15 cellular contexts compared by ENCODE assay signal in genomic region chr3:13106308-13106970, GRCh38. TPM values are rescaled to one million over a fixed set of nuclear protein-coding genes. Genes with fewer than 3 reads are reported as not detected.
A peak's percentile ranks its signal among the peaks of the same experiment; 100 is the strongest.
DNase-seq lines count a peak whose midpoint lies in the region; ATAC-seq, FAIRE-seq and TF ChIP-seq lines count a peak whose summit lies in the region.
"Had no signal": no experiment of that assay in that cellular context is flagged by ENCODE, and none has a peak within 500 bp of the region (broad histone marks: within the 10 kb centered on the region; RNA-seq: fewer than 3 reads in every experiment).

No MANE protein-coding gene starts in this region.

- H3K27ac Mint-ChIP-seq in activated T-cell treated with anti-CD3 and anti-CD28 coated beads, Interleukin-2, amount 50 U/mL, for 72 hours, result no peak overlapping the region
- H3K27ac Mint-ChIP-seq: activated naive CD4-positive, alpha-beta T cell treated with anti-CD3 and anti-CD28 coated beads, Interleukin-2, amount 50 U/mL, for 24 hours had no signal

- no peak for TF ChIP-seq POLR2A in HepG2 (IDR thresholded peaks at IDR 0.05; ENCODE audit: insufficient read depth in 1 of 2, low read depth in 2 of 2, low read length in 2 of 2)

- no peaks in the 10 kb centered on the region for H3K9me3 Mint-ChIP-seq in activated T-cell treated with anti-CD3 and anti-CD28 coated beads, Interleukin-2, amount 50 U/mL, for 72 hours
- H3K9me3 Mint-ChIP-seq: activated naive CD4-positive, alpha-beta T cell treated with anti-CD3 and anti-CD28 coated beads, Interleukin-2, amount 50 U/mL, for 24 hours had no signal

- no peak for TF ChIP-seq RAD21 in HepG2 (CRISPR knock-in tag; IDR thresholded peaks at IDR 0.05)

- H3K36me3 Mint-ChIP-seq in activated T-cell treated with anti-CD3 and anti-CD28 coated beads, Interleukin-2, amount 50 U/mL, for 72 hours (ENCODE audit: insufficient read depth in 2 of 2), result no peaks in the 10 kb centered on the region
- H3K36me3 Mint-ChIP-seq: activated naive CD4-positive, alpha-beta T cell treated with anti-CD3 and anti-CD28 coated beads, Interleukin-2, amount 50 U/mL, for 24 hours had no signal

- no peak overlapping the region for H3K4me3 Mint-ChIP-seq in activated T-cell treated with anti-CD3 and anti-CD28 coated beads, Interleukin-2, amount 50 U/mL, for 72 hours
- H3K4me3 Mint-ChIP-seq: activated naive CD4-positive, alpha-beta T cell treated with anti-CD3 and anti-CD28 coated beads, Interleukin-2, amount 50 U/mL, for 24 hours had no signal

- POLR2A ChIA-PET in BJ (lab: Charles Lee) (no interaction called here), HepG2 (lab: Yijun Ruan, JAX) (interaction anchor here (1.8 kb wide), 1 partner anchor 83 kb away, joined by 5 read pairs; no protein-coding TSS in a partner anchor)

- no peak overlapping the region for H3K27ac ChIP-seq in HepG2 (ENCODE audit: extremely low read length, insufficient read depth, low read length)
- H3K27ac ChIP-seq: thoracic aorta had no signal

- CTCF ChIA-PET in BJ (lab: Yijun Ruan, JAX), result interaction anchor here (1.2 to 1.4 kb wide), 2 partner anchors 15 to 26 kb away, joined by 3 to 5 read pairs; no protein-coding TSS in a partner anchor
- CTCF ChIA-PET in HepG2 (lab: Yijun Ruan, JAX; ENCODE audit: low intra/inter-chr PET ratio, low total read pairs), result no interaction called here

- peak; percentile 8 for DNase-seq in BJ (ENCODE audit: low read depth)
- peak; percentile 16 for DNase-seq in ELR (ENCODE audit: low read depth)
- DNase-seq in SHP77 (lab: John Stamatoyannopoulos, UW), result peak; percentile 25 to 30
- DNase-seq in HepG2 (ENCODE audit: low spot score), result peak; percentile 40
- no peak for DNase-seq in NCI-H2171 (lab: John Stamatoyannopoulos, UW)
- DNase-seq in activated T-cell treated with anti-CD3 and anti-CD28 coated beads, Interleukin-2, amount 50 U/mL, for 72 hours, result no peak
- DNase-seq in OCI-M2 (lab: John Stamatoyannopoulos, UW; ENCODE audit: unreplicated experiment), result no peak
- DNase-seq: caudate nucleus, NCI-H1417, NCI-H526 had no signal

- H3K36me3 ChIP-seq in BJ (ENCODE audit: control insufficient read depth, insufficient read depth, low read length) (no peaks in the 10 kb centered on the region), HepG2 (replicated peaks in 1 of 2; ENCODE audit: control insufficient read depth in 1 of 2, insufficient read depth in 2 of 2, low read length in 2 of 2) (0 out of 5 replicates have a peak, but pooled peaks cover 0 to 1% of the 10 kb centered on the region in 2 experiments)
- H3K36me3 ChIP-seq: thoracic aorta had no signal

- no peaks in the 10 kb centered on the region for H3K27me3 Mint-ChIP-seq in activated T-cell treated with anti-CD3 and anti-CD28 coated beads, Interleukin-2, amount 50 U/mL, for 72 hours (ENCODE audit: low read depth)
- H3K27me3 Mint-ChIP-seq: activated naive CD4-positive, alpha-beta T cell treated with anti-CD3 and anti-CD28 coated beads, Interleukin-2, amount 50 U/mL, for 24 hours had no signal

- no peak for FAIRE-seq in HepG2 (lab: Jason Lieb, UNC)
- FAIRE-seq: endometrium, keratinocyte had no signal

- no peak overlapping the region for H2AFZ ChIP-seq in HepG2 (ENCODE audit: low read length)

- no TSS peak for BruUV-seq in HepG2 (replicated peaks; lab: Mats Ljungman, UMichigan)

- H3K4me1 ChIP-seq in HepG2 (ENCODE audit: insufficient read depth, low read length), result peaks cover 23% of the 10 kb centered on the region

- no peak overlapping the region for H3K4me2 ChIP-seq in HepG2 (ENCODE audit: low read depth, low read length)

- TF ChIP-seq CTCF in BJ (IDR thresholded peaks at IDR 0.05; ENCODE audit: insufficient read depth, low read depth, low read length), result no peak
- no peak for TF ChIP-seq CTCF in HepG2 (CRISPR knock-in tag; IDR thresholded peaks at IDR 0.05)

- no peak overlapping the region for H3K4me3 ChIP-seq in BJ (ENCODE audit: low read depth, low read length)
- H3K4me3 ChIP-seq in HepG2 (replicated peaks in 1 of 3; ENCODE audit: insufficient read depth in 1 of 3, low read depth in 2 of 3, low read length in 3 of 3), result no peak overlapping the region
- H3K4me3 ChIP-seq: thoracic aorta had no signal

- H4K20me1 ChIP-seq in HepG2 (ENCODE audit: insufficient read depth, low read length), result peaks cover 7% of the 10 kb centered on the region; the same call in 1 of the 2 replicates

- no peak; the same call in 2 of the 3 replicates for ATAC-seq in HepG2
- no peak for ATAC-seq in HG02763 (IDR thresholded peaks at IDR 0.05; ENCODE audit: unreplicated experiment)
- ATAC-seq in activated T-cell treated with anti-CD3 and anti-CD28 coated beads, Interleukin-2, amount 50 U/mL, for 72 hours (replicated peaks in 1 of 2), result no peak

- TF ChIP-seq EP300 in HepG2 (IDR thresholded peaks at IDR 0.05; ENCODE audit: low read depth in 2 of 2, low read length in 2 of 2), result no peak
- 0 out of 2 replicates have a peak, but pooled peaks have one; percentile 29 for TF ChIP-seq EP300 in HepG2 (CRISPR knock-in tag; IDR thresholded peaks at IDR 0.05; ENCODE audit: borderline replicate concordance)

- H3K79me2 ChIP-seq in HepG2 (ENCODE audit: insufficient read depth, low read length), result no peaks in the 10 kb centered on the region

- 68% methylated on average over 6 of the region's 6 CpGs for WGBS in HepG2 (ENCODE audit: low lambda C conversion rate)

- H3K9ac ChIP-seq in HepG2 (ENCODE audit: insufficient read depth, low read depth, low read length), result no peak overlapping the region

- in situ Hi-C loops in HepG2 (cut with HindIII; ENCODE audit: extremely low pct_ligation_motif_present, low pct_unique_long_range_greater_than_20kb), result no loop called here

- no peaks in the 10 kb centered on the region for H3K9me3 ChIP-seq in HepG2 (ENCODE audit: low read length)
- H3K9me3 ChIP-seq: thoracic aorta had no signal

- intact Hi-C loops in HepG2 (cut with micrococcal nuclease; ENCODE audit: unreplicated experiment), result no loop called here

- peaks cover 11% of the 10 kb centered on the region for H3K4me1 Mint-ChIP-seq in activated T-cell treated with anti-CD3 and anti-CD28 coated beads, Interleukin-2, amount 50 U/mL, for 72 hours (ENCODE audit: low read depth)

- H3K27me3 ChIP-seq in BJ (ENCODE audit: control insufficient read depth, insufficient read depth, low read length) (peaks cover 5% of the 10 kb centered on the region; the same call in 1 of the 2 replicates), HepG2 (ENCODE audit: control insufficient read depth in 1 of 2, insufficient read depth in 2 of 2, low read length in 2 of 2) (no peaks in the 10 kb centered on the region)

TF ChIP-seq in HepG2, 621 proteins besides CTCF, POLR2A, EP300 and RAD21 (continues in another document):
- TF ChIP-seq CEBPZ (IDR thresholded peaks at IDR 0.05; ENCODE audit: low read length), result no peak

RNA-seq across cellular contexts. Expression of gene IQSEC1, which starts 33.2 kb away (rescaled TPM):
- polyA plus RNA-seq in BJ (2011; rRNA removed), result 3.5 and 4.8 TPM in 2 replicates
- polyA minus RNA-seq in BJ (2011; rRNA and poly(A)+ RNA removed), result 7.5 and 8.8 TPM in 2 replicates
- 17.4 and 24.2 TPM in 2 replicates for total RNA-seq in HepG2 (2016; rRNA removed; fragmentation: Illumina TruSeq; extraction: Trizol)
- 12.3 and 12.9 TPM in 2 replicates for total RNA-seq in HepG2 (2016; cell fraction: cytosol; rRNA removed; fragmentation: Illumina TruSeq; extraction: Trizol; ENCODE audit: low read depth)
- 17.6 and 20.3 TPM in 2 replicates for total RNA-seq in HepG2 (2016; cell fraction: insoluble cytoplasmic fraction; rRNA removed; fragmentation: Illumina TruSeq; extraction: Trizol)
- total RNA-seq in HepG2 (2016; cell fraction: membrane; rRNA removed; fragmentation: Illumina TruSeq; extraction: Trizol), result 25.6 and 28.9 TPM in 2 replicates
- total RNA-seq in HepG2 (2016; cell fraction: nucleus; rRNA removed; fragmentation: Illumina TruSeq; extraction: Trizol), result 26.8 and 29.4 TPM in 2 replicates
- 20.2 and 24.5 TPM in 2 replicates for polyA plus RNA-seq in HepG2 (2011; rRNA removed)
- polyA plus RNA-seq in HepG2 (2011; cell fraction: cytosol; rRNA removed), result 11.4 and 12.7 TPM in 2 replicates
- polyA plus RNA-seq in HepG2 (2011; cell fraction: nucleus; rRNA removed), result 77.1 and 100 TPM in 2 replicates
- polyA plus RNA-seq in HepG2 (2012), result 40.4 and 47.7 TPM in 2 replicates
- polyA plus RNA-seq in HepG2 (2016; cell fraction: cytosol; fragmentation: Illumina TruSeq; extraction: Trizol; ENCODE audit: low read depth), result 3.1 and 3.4 TPM in 2 replicates
- 23.2 and 33.8 TPM in 2 replicates for polyA plus RNA-seq in HepG2 (2016; cell fraction: insoluble cytoplasmic fraction; fragmentation: Illumina TruSeq; extraction: Trizol; ENCODE audit: low read depth)
- 13.5 and 17.5 TPM in 2 replicates for polyA plus RNA-seq in HepG2 (2016; cell fraction: membrane; fragmentation: Illumina TruSeq; extraction: Trizol; ENCODE audit: low read depth)
- polyA plus RNA-seq in HepG2 (2016; cell fraction: nucleus; fragmentation: Illumina TruSeq; extraction: Trizol; ENCODE audit: insufficient read depth, low read depth), result 57.5 and 60.4 TPM in 2 replicates
- polyA minus RNA-seq in HepG2 (2011; rRNA and poly(A)+ RNA removed; ENCODE audit: low replicate concordance), result 6.5 and 33.0 TPM in 2 replicates
- 25.6 and 30.7 TPM in 2 replicates for polyA minus RNA-seq in HepG2 (2011; cell fraction: cytosol; rRNA and poly(A)+ RNA removed)
- 49.3 and 52.3 TPM in 2 replicates for polyA minus RNA-seq in HepG2 (2011; cell fraction: nucleus; rRNA and poly(A)+ RNA removed)
- 10 to 100 TPM; 31.2 to 53.5 TPM for total RNA-seq in activated T-cell treated with anti-CD3 and anti-CD28 coated beads, Interleukin-2, amount 50 U/mL, for 72 hours

Comparison
In these comparisons a context has a peak if more than half of its experiments do, and no peak if none do; other contexts are left out.
1. DNase-seq: peak in BJ (single experiment), ELR (single experiment), SHP77 (2 of 2) and HepG2 (single experiment); none in NCI-H2171 (single experiment), activated T-cell treated with anti-CD3 and anti-CD28 coated beads, Interleukin-2, amount 50 U/mL, for 72 hours (0 of 2) and OCI-M2 (single experiment).